In the genomic region with DNA sequence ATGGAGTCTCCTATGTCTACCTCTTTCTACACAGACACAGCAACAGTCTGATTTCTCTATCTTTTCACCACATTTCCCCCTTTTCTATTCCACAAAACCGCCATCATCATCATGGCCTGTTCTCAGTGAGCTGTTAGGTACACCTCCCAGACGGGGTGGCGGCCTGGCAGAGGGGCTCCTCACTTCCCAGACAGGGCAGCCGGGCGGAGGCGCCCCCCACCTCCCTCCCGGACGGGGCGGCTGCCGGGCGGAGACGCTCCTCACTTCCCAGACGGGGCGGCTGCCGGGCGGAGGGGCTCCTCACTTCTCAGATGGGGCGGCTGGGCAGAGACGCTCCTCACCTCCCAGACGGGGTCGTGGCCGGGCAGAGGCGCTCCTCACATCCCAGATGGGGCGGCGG, we compare ENCODE assay signal across 9 cellular contexts. TPM values are rescaled to one million over a fixed set of nuclear protein-coding genes. Genes with fewer than 3 reads are reported as not detected.
"Had no signal": no experiment of that assay in that cellular context is flagged by ENCODE, and none has a peak within 500 bp of the region (broad histone marks: within the 10 kb centered on the region; RNA-seq: fewer than 3 reads in every experiment).

No MANE protein-coding gene starts in this region.

RNA-seq across cellular contexts. Expression of gene APOD, which starts 15.8 kb away (rescaled TPM):
- total RNA-seq: activated CD4-positive, alpha-beta memory T cell treated with anti-CD3 and anti-CD28 coated beads, Interleukin-2, amount 10 ng/mL, durations not matched to agents 7 days and 5 days; activated CD4-positive, alpha-beta T cell treated with anti-CD3 and anti-CD28 coated beads for 36 hours; activated CD4-positive, alpha-beta T cell treated with anti-CD3 and anti-CD28 coated beads, Interleukin-2, amount 10 ng/mL, durations not matched to agents 7 days and 5 days; activated CD8-positive, alpha-beta memory T cell treated with anti-CD3 and anti-CD28 coated beads for 36 hours; activated CD8-positive, alpha-beta T cell treated with anti-CD3 and anti-CD28 coated beads for 36 hours; activated CD8-positive, alpha-beta T cell treated with anti-CD3 and anti-CD28 coated beads, Interleukin-2, amount 10 ng/mL, durations not matched to agents 7 days and 5 days; T-helper 17 cell; T-helper 2 cell treated with Interferon-gamma antibody and Interleukin-4, amounts not matched to agents 100 ng/mL and 5 ng/mL, for 36 hours; WTC11 had no signal
